In genomic region chr14:74608959-74609611, GRCh38 we compare ENCODE assay signal across 8 cellular contexts. TPM values are rescaled to one million over a fixed set of nuclear protein-coding genes. Genes with fewer than 3 reads are reported as not detected.
DNase-seq lines count a peak whose midpoint lies in the region; ATAC-seq, FAIRE-seq and TF ChIP-seq lines count a peak whose summit lies in the region.

No MANE protein-coding gene starts in this region.

- peak; percentile 79 to 88 for TF ChIP-seq RAD21 in K562 (CRISPR knock-in tag; conservative IDR thresholded peaks at IDR 0.05 in 1 of 2, IDR thresholded peaks at IDR 0.05 in 1 of 2)

- no peaks in the 10 kb centered on the region for H3K79me2 ChIP-seq in K562 (ENCODE audit: control insufficient read depth, insufficient read depth, low read length)

- WGBS in K562 (ENCODE audit: insufficient coverage, low coverage, missing lambda C conversion rate) = 17% methylated on average over 4 of the region's 4 CpGs
- WGBS in spleen, 5 donors = 43 to 55% (median 50%) methylated on average over 4 of the region's 4 CpGs

- BruUV-seq in K562 (replicated peaks; lab: Mats Ljungman, UMichigan) = no TSS peak

- POLR2A ChIA-PET in AG04449 (lab: Yijun Ruan, JAX) (interaction anchor here (0.6 to 1.0 kb wide), 5 partner anchors 8 to 195 kb away, joined by 3 to 4 read pairs (median 3); no protein-coding TSS in a partner anchor), K562 (lab: Yijun Ruan, JAX) (interaction anchor here (0.7 to 1.5 kb wide), 2 partner anchors 195 to 269 kb away, joined by 3 to 5 read pairs; no protein-coding TSS in a partner anchor)

- TF ChIP-seq CTCF in AG04449 (IDR thresholded peaks at IDR 0.05; ENCODE audit: insufficient read depth, low read length, missing control alignments) (peak; percentile 89), K562 (IDR thresholded peaks at IDR 0.05 in 2 of 3, conservative IDR thresholded peaks at IDR 0.05 in 1 of 3; ENCODE audit: insufficient read depth in 2 of 3, low read depth in 1 of 3, low read length in 3 of 3) (peak; percentile 82 to 90 (median 89)), spleen (IDR thresholded peaks at IDR 0.05 in 8 of 11, conservative IDR thresholded peaks at IDR 0.05 in 3 of 11) (peak; percentile 87 to 98 (median 96))

- no peak overlapping the region for H3K4me2 ChIP-seq in K562 (ENCODE audit: insufficient read depth, low read length)

- TF ChIP-seq EP300 in K562 (IDR thresholded peaks at IDR 0.05; ENCODE audit: low read length) = no peak

- intact Hi-C loops in K562 (cut with micrococcal nuclease) = loop anchor here (1.0 to 5.0 kb wide), 2 partner anchors 195 to 298 kb away; no protein-coding TSS in a partner anchor
- intact Hi-C loops in spleen (cut with DNase I; ENCODE audit: low total_unique reads) = no loop called here

- in situ Hi-C loops in K562 (cut with MboI) = no loop called here

- H3K27ac ChIP-seq in K562 (ENCODE audit: extremely low read depth, low read depth, low read length) = no peak overlapping the region
- H3K27ac ChIP-seq in spleen = no peak overlapping the region

- H2AFZ ChIP-seq in K562 (ENCODE audit: low read depth, low read length) = no peak overlapping the region

- CTCF ChIA-PET in AG04449 (lab: Yijun Ruan, JAX) = interaction anchor here (0.6 to 12.5 kb wide), 63 partner anchors 8 to 480 kb away, joined by 3 to 318 read pairs (median 4); partner anchors contain the start of genes AREL1 and YLPM1
- CTCF ChIA-PET in K562 (lab: Yijun Ruan, JAX; ENCODE audit: low intra/inter-chr PET ratio) = interaction anchor here (0.7 to 1.7 kb wide), 3 partner anchors 185 to 195 kb away, joined by 3 to 21 read pairs (median 7); no protein-coding TSS in a partner anchor

- TF ChIP-seq POLR2A in K562 (conservative IDR thresholded peaks at IDR 0.05) (no peak), spleen (IDR thresholded peaks at IDR 0.05) (no peak)

- H3K4me1 ChIP-seq in K562 (replicated peaks in 1 of 2; ENCODE audit: control insufficient read depth in 2 of 2, insufficient read depth in 2 of 2, low read length in 2 of 2) (peaks cover 0 to 17% of the 10 kb centered on the region in 2 experiments; a peak in 2 of 5 replicates), spleen (peaks cover 10 to 44% (median 33%) of the 10 kb centered on the region in 6 donors)

- 0 out of 2 replicates have a peak, but pooled peaks cover 3% of the 10 kb centered on the region for H4K20me1 ChIP-seq in K562 (replicated peaks; ENCODE audit: control insufficient read depth, insufficient read depth, low read length)

- no peak overlapping the region for H3K9ac ChIP-seq in K562 (ENCODE audit: insufficient read depth in 1 of 2, low read depth in 2 of 2, low read length in 2 of 2)

- H3K4me3 ChIP-seq in AG04449 (ENCODE audit: low read depth, low read length) (no peak overlapping the region; the same call in none of the 2 replicates), K562 (no peak overlapping the region), spleen (no peak overlapping the region)

- no peaks in the 10 kb centered on the region for H3K36me3 ChIP-seq in K562 (ENCODE audit: control insufficient read depth, insufficient read depth, low read length)
- no peaks in the 10 kb centered on the region for H3K36me3 ChIP-seq in spleen

- H3K27me3 ChIP-seq in K562 (ENCODE audit: control insufficient read depth in 2 of 2, insufficient read depth in 2 of 2, low read length in 2 of 2) = peaks cover 2 to 19% of the 10 kb centered on the region in 2 experiments; a peak in 2 of 5 replicates
- H3K27me3 ChIP-seq in spleen (replicated peaks in 1 of 7) = peaks cover 0 to 35% (median 18%) of the 10 kb centered on the region in 7 donors

- H3K9me3 ChIP-seq in K562 (replicated peaks; ENCODE audit: control insufficient read depth, insufficient read depth, low read depth, low read length) = no peaks in the 10 kb centered on the region
- H3K9me3 ChIP-seq in spleen = no peaks in the 10 kb centered on the region

- ATAC-seq in GM19324 (IDR thresholded peaks at IDR 0.05; ENCODE audit: low FRiP score, unreplicated experiment) = peak; percentile 45
- ATAC-seq in K562 = peak; percentile 70
- ATAC-seq in GM19452 (IDR thresholded peaks at IDR 0.05; ENCODE audit: unreplicated experiment) = no peak

- FAIRE-seq in K562 (lab: Jason Lieb, UNC) = peak; percentile 93

- no peak for DNase-seq in AG04449 (ENCODE audit: low read depth, low spot score)
- peak; percentile 85 for DNase-seq in NCI-H2107 (lab: John Stamatoyannopoulos, UW)
- peak; percentile 79 for DNase-seq in UCSD-AML1 (lab: John Stamatoyannopoulos, UW; ENCODE audit: unreplicated experiment)
- peak; percentile 43 to 81 (median 46) for DNase-seq in K562 (ENCODE audit: extremely low read depth in 1 of 4, low spot score in 3 of 4)
- peak; percentile 52 for DNase-seq in iPS DF 19.7 (ENCODE audit: low read depth, low spot score)
- DNase-seq in spleen = peak; percentile 90

- H3K9me1 ChIP-seq in K562 (ENCODE audit: control insufficient read depth, insufficient read depth, low read length) = no peaks in the 10 kb centered on the region

TF ChIP-seq in K562, 482 proteins besides CTCF, POLR2A, EP300 and RAD21 (continues in another document):
- no peak for TF ChIP-seq ZNF77 (CRISPR knock-in tag; IDR thresholded peaks at IDR 0.05)
- TF ChIP-seq XRCC5 (IDR thresholded peaks at IDR 0.05; ENCODE audit: low read depth, low read length) = no peak
- peak in 1 of 3 experiments; percentile 43 for TF ChIP-seq YY1 (IDR thresholded peaks at IDR 0.05; ENCODE audit: borderline replicate concordance in 1 of 3, control insufficient read depth in 1 of 3, extremely low read depth in 1 of 3, insufficient read depth in 3 of 3, insufficient read length in 1 of 3, insufficient replicate concordance in 2 of 3, low read depth in 1 of 3, low read length in 2 of 3)
- TF ChIP-seq ZNF561 (CRISPR knock-in tag; conservative IDR thresholded peaks at IDR 0.05) = no peak
- TF ChIP-seq GTF3C2 (IDR thresholded peaks at IDR 0.05; ENCODE audit: borderline replicate concordance, extremely low read depth, insufficient read length) = no peak

RNA-seq across cellular contexts. Expression of gene LTBP2, which starts 3.0 kb away (rescaled TPM):
- total RNA-seq in K562 (2011; cell fraction: chromatin; rRNA removed; ENCODE audit: low replicate concordance) = 0.25 and 0.35 TPM in 2 replicates
- 0.66 and 0.83 TPM in 2 replicates for total RNA-seq in K562 (2011; cell fraction: nucleolus; rRNA removed)
- total RNA-seq in K562 (2011; cell fraction: nucleoplasm; rRNA removed) = 0.07 and 0.23 TPM in 2 replicates
- total RNA-seq in K562 (2014; rRNA removed) = 0.04 TPM in 1 of 2 replicates, not detected in the other
- total RNA-seq in K562 (2014; rRNA removed; fragmentation: Illumina TruSeq; extraction: Trizol) = not detected in 2 replicates
- total RNA-seq in K562 (2015; rRNA removed; fragmentation: Illumina TruSeq; extraction: Trizol) = not detected in 2 replicates
- total RNA-seq in K562 (2021) = 0.18 and 0.20 TPM in 2 replicates
- polyA plus RNA-seq in K562 (2011; rRNA removed) = 0.03 and 0.07 TPM in 2 replicates
- polyA plus RNA-seq in K562 (2011; cell fraction: cytosol; rRNA removed) = 0.07 and 0.13 TPM in 2 replicates
- polyA plus RNA-seq in K562 (2011; cell fraction: nucleus; rRNA removed) = 0.34 and 0.46 TPM in 2 replicates
- 0.10 and 0.35 TPM in 2 replicates for polyA plus RNA-seq in K562 (2012)
- polyA plus RNA-seq in K562 (2014; fragmentation: Illumina TruSeq; extraction: Trizol) = 0.01 TPM in 1 of 2 replicates, not detected in the other
- polyA plus RNA-seq in K562 (2014; fragmentation: Nextera tagmentation; extraction: Ambion mirVana) = under 1 TPM; 0.03 to 0.04 TPM
- under 0.01 TPM in 1 of 2 replicates, not detected in the other for polyA plus RNA-seq in K562 (2014; rRNA removed)
- 0.04 and 0.06 TPM in 2 replicates for polyA minus RNA-seq in K562 (2011; rRNA and poly(A)+ RNA removed)
- polyA minus RNA-seq in K562 (2011; cell fraction: cytosol; rRNA and poly(A)+ RNA removed) = not detected in 2 replicates
- polyA minus RNA-seq in K562 (2011; cell fraction: nucleus; rRNA and poly(A)+ RNA removed) = 0.44 and 0.54 TPM in 2 replicates
- 10 to 100 TPM in 1 of 7 donors, 1 to 10 TPM in 6; 4.3 to 10.7 (median 6.3) TPM for total RNA-seq in spleen
- polyA plus RNA-seq in spleen = 1 to 10 TPM; 3.4 to 6.7 (median 4.2) TPM
